10 cellular contexts compared by ENCODE assay signal in the genomic region with DNA sequence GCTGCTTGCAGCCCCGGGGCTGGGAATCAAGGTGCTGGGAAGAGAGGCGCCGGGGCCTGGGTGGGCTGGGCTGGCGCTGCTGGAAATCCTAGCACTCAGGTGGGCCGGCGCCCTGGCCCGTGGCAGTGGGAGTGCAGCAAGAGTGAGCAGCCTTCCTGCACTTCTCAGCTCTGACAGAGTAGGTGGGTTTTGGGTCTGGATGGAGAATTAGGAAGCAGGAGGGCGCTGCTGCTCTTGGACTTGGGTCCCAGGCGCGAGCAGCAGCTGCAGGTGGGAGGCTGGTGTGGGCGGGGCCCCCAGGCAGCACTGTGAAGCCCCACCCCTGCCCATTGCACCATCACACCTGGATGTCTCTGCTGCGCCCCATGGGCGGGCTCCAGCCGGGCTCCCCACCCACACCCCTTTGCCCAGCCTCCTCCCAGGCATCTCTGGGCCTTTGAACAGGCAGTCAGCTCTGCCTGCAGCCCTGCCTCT. TPM values are rescaled to one million over a fixed set of nuclear protein-coding genes. Genes with fewer than 3 reads are reported as not detected.
DNase-seq lines count a peak whose midpoint lies in the region; ATAC-seq and TF ChIP-seq lines count a peak whose summit lies in the region.
"Had no signal": no experiment of that assay in that cellular context is flagged by ENCODE, and none has a peak within 500 bp of the region (broad histone marks: within the 10 kb centered on the region; RNA-seq: fewer than 3 reads in every experiment).

No MANE protein-coding gene starts in this region.

- TF ChIP-seq CTCF in stomach (IDR thresholded peaks at IDR 0.05): no peak

- 50 to 75% (median 57%) methylated on average over 11 to 14 of the region's 14 CpGs for WGBS in stomach, 5 donors

- peaks cover 12 to 52% (median 35%) of the 10 kb centered on the region in 4 donors for H3K36me3 ChIP-seq in stomach

- no peaks in the 10 kb centered on the region for H3K9me3 ChIP-seq in stomach

- H3K4me3 ChIP-seq in stomach: peak overlapping the region in 2 of 4 donors; percentile 84 to 93

- no peak for ATAC-seq in HG03565 (IDR thresholded peaks at IDR 0.05; ENCODE audit: unreplicated experiment)
- no peak for ATAC-seq in HG02870 (IDR thresholded peaks at IDR 0.05; ENCODE audit: unreplicated experiment)
- ATAC-seq: activated naive CD4-positive, alpha-beta T cell treated with anti-CD3 and anti-CD28 coated beads, Interleukin-2, amount 50 U/mL, for 72 hours; naive thymus-derived CD8-positive, alpha-beta T cell had no signal

- TF ChIP-seq EP300 in Ishikawa (IDR thresholded peaks at IDR 0.05; ENCODE audit: borderline replicate concordance) (no peak), stomach (IDR thresholded peaks at IDR 0.05) (no peak)

- no peaks in the 10 kb centered on the region for H3K27me3 ChIP-seq in stomach

- TF ChIP-seq RAD21 in Ishikawa (IDR thresholded peaks at IDR 0.05; ENCODE audit: low read depth): peak; percentile 19; the same call in 1 of the 2 replicates

- intact Hi-C loops in stomach (cut with DNase I; ENCODE audit: low total_unique reads): no loop called here

- no peak for TF ChIP-seq POLR2A in stomach (IDR thresholded peaks at IDR 0.05)

- DNase-seq in RPMI8226 (peak; percentile 25), iPS-NIHi11 (ENCODE audit: low spot score) (peak; percentile 80), stomach (peak; percentile 75), SIG-M5 (lab: John Stamatoyannopoulos, UW) (no peak)
- DNase-seq: activated B cell treated with CpG ODN at 0.5 μM for 24 hours; naive thymus-derived CD8-positive, alpha-beta T cell had no signal

- peak overlapping the region; percentile 66 to 99 (median 99) for H3K27ac ChIP-seq in stomach

- peaks cover 79 to 96% (median 92%) of the 10 kb centered on the region in 4 donors for H3K4me1 ChIP-seq in stomach

TF ChIP-seq in Ishikawa, 13 proteins besides CTCF, POLR2A, EP300 and RAD21:
- TF ChIP-seq TAF1 (IDR thresholded peaks at IDR 0.05; ENCODE audit: low read depth): no peak
- TF ChIP-seq CEBPB (IDR thresholded peaks at IDR 0.05): 0 out of 2 replicates have a peak, but pooled peaks have one; percentile 50

RNA-seq across cellular contexts. Expression of a gene that starts 6.0 kb away (rescaled TPM):
- total RNA-seq in stomach: 10 to 100 TPM in 4 of 5 donors, not detected in 1; 25.9 to 92.8 (median 50.7) TPM
- polyA plus RNA-seq in stomach: 100 to 1,000 TPM; 241 to 411 (median 328) TPM

RNA-seq across cellular contexts. Expression of a gene that starts 35.5 kb away (rescaled TPM):
- total RNA-seq in stomach: 10 to 100 TPM; 17.4 to 70.7 (median 35.6) TPM
- 10 to 100 TPM in 2 of 3 donors, 1 to 10 TPM in 1; 8.8 to 25.1 (median 11.2) TPM for polyA plus RNA-seq in stomach
